Comparison of ENCODE assay signal across 38 cellular contexts in the genomic region with DNA sequence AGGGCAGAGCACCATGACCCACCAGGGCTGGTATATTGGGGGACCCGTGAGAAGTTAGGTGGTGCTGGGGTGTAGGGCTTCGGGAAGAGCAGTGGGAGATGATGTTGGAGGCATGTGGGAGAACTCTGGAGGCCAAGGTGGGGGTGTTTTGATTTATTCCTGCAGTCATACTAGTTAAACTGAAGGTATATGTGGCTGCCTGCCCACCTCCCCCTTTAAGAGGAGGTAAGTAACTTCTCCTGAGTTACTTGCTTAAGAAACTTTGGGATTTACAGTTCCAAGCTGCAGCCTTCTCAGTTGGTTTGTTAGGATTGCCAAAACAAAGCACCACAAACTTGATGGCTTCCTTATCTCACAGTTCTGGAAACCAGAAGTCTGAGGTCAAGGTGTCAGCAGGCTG.
"Had no signal": no experiment of that assay in that cellular context is flagged by ENCODE, and none has a peak within 500 bp of the region (broad histone marks: within the 10 kb centered on the region; RNA-seq: fewer than 3 reads in every experiment).

No MANE protein-coding gene starts in this region.

- H3K36me3 ChIP-seq: adrenal gland, ascending aorta, brain microvascular endothelial cell, breast epithelium, cardiac muscle cell had no signal

- H3K27ac Mint-ChIP-seq: activated naive CD4-positive, alpha-beta T cell treated with anti-CD3 and anti-CD28 coated beads for 36 hours; activated naive CD4-positive, alpha-beta T cell treated with anti-CD3 and anti-CD28 coated beads, Interleukin-2, amount 10 ng/mL, durations not matched to agents 7 days and 5 days; activated naive CD4-positive, alpha-beta T cell treated with anti-CD3 and anti-CD28 coated beads, Interleukin-2, amount 50 U/mL, for 72 hours; activated naive CD8-positive, alpha-beta T cell; activated naive CD8-positive, alpha-beta T cell treated with anti-CD3 and anti-CD28 coated beads for 36 hours; activated naive CD8-positive, alpha-beta T cell treated with anti-CD3 and anti-CD28 coated beads, Interleukin-2, amount 10 ng/mL, durations not matched to agents 7 days and 5 days; activated naive CD8-positive, alpha-beta T cell treated with anti-CD3 and anti-CD28 coated beads, Interleukin-2, amount 50 U/mL, for 24 hours; activated T-cell treated with anti-CD3 and anti-CD28 coated beads, Interleukin-2, amount 50 U/mL, for 24 hours; activated T-cell treated with anti-CD3 and anti-CD28 coated beads, Interleukin-2, amount 50 U/mL, for 72 hours; activated T-helper 1 cell treated with anti-CD3 and anti-CD28 coated beads, Interleukin-12 subunit alpha, Interleukin-12 subunit beta, Interleukin-2, Interleukin-4 antibody, amounts not matched to agents 30 ng/mL and 10 ng/mL and 1 ng/mL, durations not matched to agents 14 hours and 24 hours and 36 hours; activated T-helper 17 cell treated with anti-CD3 and anti-CD28 coated beads, Interleukin-2, amount 50 U/mL, for 72 hours; activated T-helper 2 cell treated with anti-CD3 and anti-CD28 coated beads, Interferon-gamma antibody, Interleukin-2, Interleukin-4, amounts not matched to agents 10 μg/mL and 5 μg/mL and 100 μg/mL, durations not matched to agents 14 hours and 24 hours and 36 hours; brain had no signal

- H3K4me3 Mint-ChIP-seq: activated naive CD4-positive, alpha-beta T cell treated with anti-CD3 and anti-CD28 coated beads for 36 hours; activated naive CD4-positive, alpha-beta T cell treated with anti-CD3 and anti-CD28 coated beads, Interleukin-2, amount 10 ng/mL, durations not matched to agents 7 days and 5 days; activated naive CD4-positive, alpha-beta T cell treated with anti-CD3 and anti-CD28 coated beads, Interleukin-2, amount 50 U/mL, for 24 hours; activated naive CD8-positive, alpha-beta T cell; activated naive CD8-positive, alpha-beta T cell treated with anti-CD3 and anti-CD28 coated beads for 36 hours; activated naive CD8-positive, alpha-beta T cell treated with anti-CD3 and anti-CD28 coated beads, Interleukin-2, amount 10 ng/mL, durations not matched to agents 7 days and 5 days; activated naive CD8-positive, alpha-beta T cell treated with anti-CD3 and anti-CD28 coated beads, Interleukin-2, amount 50 U/mL, for 24 hours; activated T-cell treated with anti-CD3 and anti-CD28 coated beads, Interleukin-2, amount 50 U/mL, for 24 hours; activated T-cell treated with anti-CD3 and anti-CD28 coated beads, Interleukin-2, amount 50 U/mL, for 4 hours; activated T-cell treated with anti-CD3 and anti-CD28 coated beads, Interleukin-2, amount 50 U/mL, for 72 hours; activated T-helper 1 cell treated with anti-CD3 and anti-CD28 coated beads, Interleukin-12 subunit alpha, Interleukin-12 subunit beta, Interleukin-2, Interleukin-4 antibody, amounts not matched to agents 30 ng/mL and 10 ng/mL and 1 ng/mL, durations not matched to agents 14 hours and 24 hours and 36 hours; activated T-helper 17 cell treated with anti-CD3 and anti-CD28 coated beads, Interleukin-2, amount 50 U/mL, for 72 hours; brain; central memory CD8-positive, alpha-beta T cell had no signal

- H3K4me1 Mint-ChIP-seq: activated naive CD4-positive, alpha-beta T cell treated with anti-CD3 and anti-CD28 coated beads, Interleukin-2, amount 10 ng/mL, durations not matched to agents 7 days and 5 days; activated naive CD4-positive, alpha-beta T cell treated with anti-CD3 and anti-CD28 coated beads, Interleukin-2, amount 50 U/mL, for 24 hours; activated naive CD8-positive, alpha-beta T cell treated with anti-CD3 and anti-CD28 coated beads for 36 hours; activated naive CD8-positive, alpha-beta T cell treated with anti-CD3 and anti-CD28 coated beads, Interleukin-2, amount 10 ng/mL, durations not matched to agents 7 days and 5 days; activated naive CD8-positive, alpha-beta T cell treated with anti-CD3 and anti-CD28 coated beads, Interleukin-2, amount 50 U/mL, for 24 hours; activated T-helper 17 cell treated with anti-CD3 and anti-CD28 coated beads, Interleukin-2, amount 50 U/mL, for 72 hours; central memory CD8-positive, alpha-beta T cell had no signal

- H3K27me3 Mint-ChIP-seq: activated naive CD4-positive, alpha-beta T cell treated with anti-CD3 and anti-CD28 coated beads, Interleukin-2, amount 10 ng/mL, durations not matched to agents 7 days and 5 days; activated naive CD8-positive, alpha-beta T cell treated with anti-CD3 and anti-CD28 coated beads, Interleukin-2, amount 10 ng/mL, durations not matched to agents 7 days and 5 days had no signal

- H3K36me3 Mint-ChIP-seq: activated naive CD4-positive, alpha-beta T cell treated with anti-CD3 and anti-CD28 coated beads, Interleukin-2, amount 10 ng/mL, durations not matched to agents 7 days and 5 days; activated naive CD4-positive, alpha-beta T cell treated with anti-CD3 and anti-CD28 coated beads, Interleukin-2, amount 50 U/mL, for 24 hours; activated naive CD4-positive, alpha-beta T cell treated with anti-CD3 and anti-CD28 coated beads, Interleukin-2, amount 50 U/mL, for 72 hours; activated naive CD8-positive, alpha-beta T cell; activated naive CD8-positive, alpha-beta T cell treated with anti-CD3 and anti-CD28 coated beads for 36 hours; activated naive CD8-positive, alpha-beta T cell treated with anti-CD3 and anti-CD28 coated beads, Interleukin-2, amount 10 ng/mL, durations not matched to agents 7 days and 5 days; brain had no signal

- H3K27ac ChIP-seq: adrenal gland, ascending aorta, body of pancreas, brain microvascular endothelial cell, breast epithelium, cardiac muscle cell had no signal

- H3K4me1 ChIP-seq: adrenal gland, ascending aorta, body of pancreas, breast epithelium had no signal

- H3K27me3 ChIP-seq: adrenal gland, ascending aorta, body of pancreas, brain microvascular endothelial cell, cardiac muscle cell had no signal

- H3K9me3 ChIP-seq: adrenal gland, ascending aorta, body of pancreas, breast epithelium had no signal

- H3K4me3 ChIP-seq: adrenal gland, ascending aorta, body of pancreas, breast epithelium, cardiac muscle cell had no signal

- H3K9me3 Mint-ChIP-seq: activated naive CD4-positive, alpha-beta T cell treated with anti-CD3 and anti-CD28 coated beads for 36 hours; activated naive CD4-positive, alpha-beta T cell treated with anti-CD3 and anti-CD28 coated beads, Interleukin-2, amount 10 ng/mL, durations not matched to agents 7 days and 5 days; activated naive CD4-positive, alpha-beta T cell treated with anti-CD3 and anti-CD28 coated beads, Interleukin-2, amount 50 U/mL, for 24 hours; activated naive CD4-positive, alpha-beta T cell treated with anti-CD3 and anti-CD28 coated beads, Interleukin-2, amount 50 U/mL, for 72 hours; activated naive CD8-positive, alpha-beta T cell treated with anti-CD3 and anti-CD28 coated beads for 36 hours; activated naive CD8-positive, alpha-beta T cell treated with anti-CD3 and anti-CD28 coated beads, Interleukin-2, amount 10 ng/mL, durations not matched to agents 7 days and 5 days; activated naive CD8-positive, alpha-beta T cell treated with anti-CD3 and anti-CD28 coated beads, Interleukin-2, amount 50 U/mL, for 24 hours; activated T-cell treated with anti-CD3 and anti-CD28 coated beads, Interleukin-2, amount 50 U/mL, for 24 hours; activated T-cell treated with anti-CD3 and anti-CD28 coated beads, Interleukin-2, amount 50 U/mL, for 4 hours; activated T-cell treated with anti-CD3 and anti-CD28 coated beads, Interleukin-2, amount 50 U/mL, for 72 hours; activated T-helper 1 cell treated with anti-CD3 and anti-CD28 coated beads, Interleukin-12 subunit alpha, Interleukin-12 subunit beta, Interleukin-2, Interleukin-4 antibody, amounts not matched to agents 30 ng/mL and 10 ng/mL and 1 ng/mL, durations not matched to agents 14 hours and 24 hours and 36 hours; activated T-helper 17 cell treated with anti-CD3 and anti-CD28 coated beads, Interleukin-2, amount 50 U/mL, for 72 hours; activated T-helper 2 cell treated with anti-CD3 and anti-CD28 coated beads, Interferon-gamma antibody, Interleukin-2, Interleukin-4, amounts not matched to agents 10 μg/mL and 5 μg/mL and 100 μg/mL, durations not matched to agents 14 hours and 24 hours and 36 hours; central memory CD8-positive, alpha-beta T cell had no signal

- DNase-seq: activated effector memory CD4-positive, alpha-beta T cell treated with anti-CD3 and anti-CD28 coated beads, Interleukin-2, amount 50 U/mL, for 16 hours; activated effector memory CD4-positive, alpha-beta T cell treated with Interleukin-2 at 50 U/mL for 16 hours; activated gamma-delta T cell; activated gamma-delta T cell treated with Interleukin-2 at 50 U/mL for 16 hours; activated naive CD4-positive, alpha-beta T cell; activated naive CD4-positive, alpha-beta T cell treated with anti-CD3 and anti-CD28 coated beads for 36 hours; activated naive CD4-positive, alpha-beta T cell treated with anti-CD3 and anti-CD28 coated beads, Interleukin-2, amount 10 ng/mL, durations not matched to agents 7 days and 5 days; activated naive CD4-positive, alpha-beta T cell treated with anti-CD3 and anti-CD28 coated beads, Interleukin-2, amount 50 U/mL, for 16 hours; activated naive CD4-positive, alpha-beta T cell treated with Interleukin-2 at 50 U/mL for 16 hours; activated naive CD8-positive, alpha-beta T cell treated with anti-CD3 and anti-CD28 coated beads for 36 hours; activated naive CD8-positive, alpha-beta T cell treated with anti-CD3 and anti-CD28 coated beads, Interleukin-2, amount 10 ng/mL, durations not matched to agents 7 days and 5 days; activated naive CD8-positive, alpha-beta T cell treated with anti-CD3 and anti-CD28 coated beads, Interleukin-2, amount 50 U/mL, for 24 hours; activated T-cell treated with anti-CD3 and anti-CD28 coated beads, Interleukin-2, amount 50 U/mL, for 1 hour; activated T-cell treated with anti-CD3 and anti-CD28 coated beads, Interleukin-2, amount 50 U/mL, for 24 hours; activated T-cell treated with anti-CD3 and anti-CD28 coated beads, Interleukin-2, amount 50 U/mL, for 4 hours; activated T-cell treated with anti-CD3 and anti-CD28 coated beads, Interleukin-2, amount 50 U/mL, for 48 hours; activated T-cell treated with anti-CD3 and anti-CD28 coated beads, Interleukin-2, amount 50 U/mL, for 72 hours; adrenal gland; amniotic stem cell; amygdala; anterior cingulate cortex; aorta; body of pancreas; brain microvascular endothelial cell; caudate nucleus; central memory CD4-positive, alpha-beta T cell; cerebellar nuclear complex had no signal
